28 cellular contexts compared by ENCODE assay signal in genomic region chr17:14206891-14207290, GRCh38. TPM values are rescaled to one million over a fixed set of nuclear protein-coding genes. Genes with fewer than 3 reads are reported as not detected.
DNase-seq lines count a peak whose midpoint lies in the region; ATAC-seq and TF ChIP-seq lines count a peak whose summit lies in the region.
"Had no signal": no experiment of that assay in that cellular context is flagged by ENCODE, and none has a peak within 500 bp of the region (broad histone marks: within the 10 kb centered on the region; RNA-seq: fewer than 3 reads in every experiment).

No MANE protein-coding gene starts in this region.

- no peaks in the 10 kb centered on the region for H3K9me3 ChIP-seq in CD8-positive, alpha-beta memory T cell (ENCODE audit: low read length)
- H3K9me3 ChIP-seq in spleen (no peaks in the 10 kb centered on the region), vagina (no peaks in the 10 kb centered on the region)
- H3K9me3 ChIP-seq: BE2C, SJSA1 had no signal

- peak overlapping the region; percentile 98 for H3K27ac Mint-ChIP-seq in activated CD4-positive, alpha-beta memory T cell treated with anti-CD3 and anti-CD28 coated beads, Interleukin-2, amount 10 ng/mL, durations not matched to agents 7 days and 5 days
- no peak overlapping the region for H3K27ac Mint-ChIP-seq in activated CD4-positive, alpha-beta memory T cell treated with anti-CD3 and anti-CD28 coated beads for 36 hours
- H3K27ac Mint-ChIP-seq in CD8-positive, alpha-beta memory T cell = peak overlapping the region in 6 of 8 donors; percentile 32 to 99 (median 84)
- H3K27ac Mint-ChIP-seq in immature natural killer cell = peak overlapping the region in 5 of 6 donors; percentile 48 to 98 (median 95)

- WGBS in spleen, 5 donors = 97 to 98% (median 98%) methylated on average over 25 to 29 of the region's 29 CpGs

- peaks cover 55% of the 10 kb centered on the region for H3K4me1 ChIP-seq in CD8-positive, alpha-beta memory T cell (ENCODE audit: insufficient read depth, low read length)
- H3K4me1 ChIP-seq in spleen (peaks cover 0 to 45% (median 14%) of the 10 kb centered on the region in 6 donors), vagina (peaks cover 3% of the 10 kb centered on the region)
- H3K4me1 ChIP-seq: BE2C had no signal

- no peak for TF ChIP-seq POLR2A in spleen (IDR thresholded peaks at IDR 0.05)
- no peak for TF ChIP-seq POLR2A in vagina (IDR thresholded peaks at IDR 0.05)

- no peak for TF ChIP-seq CTCF in spleen (IDR thresholded peaks at IDR 0.05 in 8 of 11, conservative IDR thresholded peaks at IDR 0.05 in 3 of 11)
- TF ChIP-seq CTCF in vagina (IDR thresholded peaks at IDR 0.05) = no peak

- peaks cover 3% of the 10 kb centered on the region for H3K36me3 ChIP-seq in CD8-positive, alpha-beta memory T cell (ENCODE audit: insufficient read depth, low read length)
- H3K36me3 ChIP-seq in spleen = peaks cover 0 to 69% (median 19%) of the 10 kb centered on the region in 6 donors
- peaks cover 0 to 20% of the 10 kb centered on the region in 2 donors for H3K36me3 ChIP-seq in vagina
- H3K36me3 ChIP-seq: BE2C had no signal

- intact Hi-C loops in activated CD4-positive, alpha-beta memory T cell treated with anti-CD3 and anti-CD28 coated beads for 36 hours (cut with micrococcal nuclease) = loop anchor here (10.0 kb wide), 1 partner anchor 218 kb away; no protein-coding TSS in a partner anchor
- intact Hi-C loops in spleen (cut with DNase I; ENCODE audit: low total_unique reads) = no loop called here
- intact Hi-C loops in vagina (cut with DNase I) = no loop called here

- DNase-seq in activated CD4-positive, alpha-beta memory T cell treated with anti-CD3 and anti-CD28 coated beads, Interleukin-2, amount 10 ng/mL, durations not matched to agents 7 days and 5 days = no peak
- no peak for DNase-seq in activated CD4-positive, alpha-beta memory T cell treated with anti-CD3 and anti-CD28 coated beads for 36 hours
- no peak for DNase-seq in CD8-positive, alpha-beta memory T cell
- DNase-seq in immature natural killer cell (no peak), spleen (peak; percentile 75), vagina (ENCODE audit: extremely low spot score in 2 of 2) (no peak), DMS53 (lab: John Stamatoyannopoulos, UW) (no peak)
- DNase-seq: 8988T, ACHN, BE2C, COR-L47, DMS79, EL, GDM1, NCI-H1048, NCI-H1417, NCI-H1694, NCI-H2081, NCI-H2227 treated with DMSO at 0.1 percent for 48 hours, NCI-H69, Right ventricle myocardium superior, RPMI8226 had no signal

- no peak for ATAC-seq in GM21825 (IDR thresholded peaks at IDR 0.05; ENCODE audit: unreplicated experiment)
- ATAC-seq: GM12878 had no signal

- no peak overlapping the region for H3K27ac ChIP-seq in CD8-positive, alpha-beta memory T cell (ENCODE audit: low read depth, low read length)
- H3K27ac ChIP-seq in spleen = peak overlapping the region in 2 of 8 donors; percentile 29 to 58
- H3K27ac ChIP-seq in vagina = no peak overlapping the region
- H3K27ac ChIP-seq: SJSA1 had no signal

- H3K9me3 Mint-ChIP-seq in activated CD4-positive, alpha-beta memory T cell treated with anti-CD3 and anti-CD28 coated beads, Interleukin-2, amount 10 ng/mL, durations not matched to agents 7 days and 5 days = peaks cover 3% of the 10 kb centered on the region
- H3K9me3 Mint-ChIP-seq in activated CD4-positive, alpha-beta memory T cell treated with anti-CD3 and anti-CD28 coated beads for 36 hours = peaks cover 4% of the 10 kb centered on the region
- no peaks in the 10 kb centered on the region for H3K9me3 Mint-ChIP-seq in CD8-positive, alpha-beta memory T cell
- peaks cover 0 to 1% (median 0%) of the 10 kb centered on the region in 6 donors for H3K9me3 Mint-ChIP-seq in immature natural killer cell

- no peak overlapping the region for H3K4me3 ChIP-seq in CD8-positive, alpha-beta memory T cell (ENCODE audit: low read length)
- no peak overlapping the region for H3K4me3 ChIP-seq in spleen
- H3K4me3 ChIP-seq in vagina = no peak overlapping the region
- H3K4me3 ChIP-seq: GM12878, SJSA1 had no signal

- POLR2A ChIA-PET in activated CD4-positive, alpha-beta memory T cell treated with anti-CD3 and anti-CD28 coated beads, Interleukin-2, amount 10 ng/mL, durations not matched to agents 7 days and 5 days (lab: Charles Lee) = interaction anchor here (1.8 to 3.4 kb wide), 3 partner anchors 9 to 94 kb away, joined by 9 to 23 read pairs (median 10); partner anchors contain the start of gene HS3ST3B1
- POLR2A ChIA-PET in activated CD4-positive, alpha-beta memory T cell treated with anti-CD3 and anti-CD28 coated beads for 36 hours (lab: Charles Lee) = interaction anchor here (0.8 to 1.6 kb wide), 2 partner anchors 94 to 164 kb away, joined by 3 to 4 read pairs; partner anchors contain the start of gene HS3ST3B1
- POLR2A ChIA-PET in CD8-positive, alpha-beta memory T cell (lab: Charles Lee) = no interaction called here

- H3K4me3 Mint-ChIP-seq in activated CD4-positive, alpha-beta memory T cell treated with anti-CD3 and anti-CD28 coated beads, Interleukin-2, amount 10 ng/mL, durations not matched to agents 7 days and 5 days = no peak overlapping the region
- H3K4me3 Mint-ChIP-seq in activated CD4-positive, alpha-beta memory T cell treated with anti-CD3 and anti-CD28 coated beads for 36 hours = no peak overlapping the region
- peak overlapping the region in 1 of 7 donors; percentile 12 for H3K4me3 Mint-ChIP-seq in CD8-positive, alpha-beta memory T cell
- peak overlapping the region in 2 of 5 donors; percentile 28 to 91 for H3K4me3 Mint-ChIP-seq in immature natural killer cell
- H3K4me3 Mint-ChIP-seq: CD14-positive monocyte had no signal

- peaks cover 78% of the 10 kb centered on the region for H3K4me1 Mint-ChIP-seq in activated CD4-positive, alpha-beta memory T cell treated with anti-CD3 and anti-CD28 coated beads, Interleukin-2, amount 10 ng/mL, durations not matched to agents 7 days and 5 days
- peaks cover 68% of the 10 kb centered on the region for H3K4me1 Mint-ChIP-seq in activated CD4-positive, alpha-beta memory T cell treated with anti-CD3 and anti-CD28 coated beads for 36 hours (ENCODE audit: low read depth)
- H3K4me1 Mint-ChIP-seq in CD8-positive, alpha-beta memory T cell = peaks cover 60 to 74% (median 72%) of the 10 kb centered on the region in 3 donors
- H3K4me1 Mint-ChIP-seq in immature natural killer cell = peaks cover 87 to 90% of the 10 kb centered on the region in 2 donors

- H3K36me3 Mint-ChIP-seq in activated CD4-positive, alpha-beta memory T cell treated with anti-CD3 and anti-CD28 coated beads, Interleukin-2, amount 10 ng/mL, durations not matched to agents 7 days and 5 days (ENCODE audit: low read depth) = peaks cover 57% of the 10 kb centered on the region
- H3K36me3 Mint-ChIP-seq in activated CD4-positive, alpha-beta memory T cell treated with anti-CD3 and anti-CD28 coated beads for 36 hours = peaks cover 44% of the 10 kb centered on the region
- H3K36me3 Mint-ChIP-seq in CD8-positive, alpha-beta memory T cell = peaks cover 18 to 35% (median 19%) of the 10 kb centered on the region in 3 donors
- peaks cover 0 to 23% (median 8%) of the 10 kb centered on the region in 3 donors for H3K36me3 Mint-ChIP-seq in immature natural killer cell

- H3K27me3 Mint-ChIP-seq in activated CD4-positive, alpha-beta memory T cell treated with anti-CD3 and anti-CD28 coated beads, Interleukin-2, amount 10 ng/mL, durations not matched to agents 7 days and 5 days = no peaks in the 10 kb centered on the region
- H3K27me3 Mint-ChIP-seq in activated CD4-positive, alpha-beta memory T cell treated with anti-CD3 and anti-CD28 coated beads for 36 hours = no peaks in the 10 kb centered on the region
- H3K27me3 Mint-ChIP-seq in CD8-positive, alpha-beta memory T cell = no peaks in the 10 kb centered on the region
- H3K27me3 Mint-ChIP-seq in immature natural killer cell (ENCODE audit: low read depth in 3 of 3) = peaks cover 0 to 12% (median 10%) of the 10 kb centered on the region in 3 donors

- no peaks in the 10 kb centered on the region for H3K27me3 ChIP-seq in CD8-positive, alpha-beta memory T cell (ENCODE audit: insufficient read depth, low read length, poor library complexity, severe bottlenecking)
- H3K27me3 ChIP-seq in spleen (replicated peaks in 1 of 7) = no peaks in the 10 kb centered on the region
- no peaks in the 10 kb centered on the region for H3K27me3 ChIP-seq in vagina
- H3K27me3 ChIP-seq: BE2C, SJSA1 had no signal

- CTCF ChIA-PET in activated CD4-positive, alpha-beta memory T cell treated with anti-CD3 and anti-CD28 coated beads, Interleukin-2, amount 10 ng/mL, durations not matched to agents 7 days and 5 days (lab: Charles Lee) = no interaction called here
- CTCF ChIA-PET in activated CD4-positive, alpha-beta memory T cell treated with anti-CD3 and anti-CD28 coated beads for 36 hours (lab: Charles Lee) = interaction anchor here (1.0 kb wide), 1 partner anchor 94 kb away, joined by 3 read pairs; the partner anchor contains the start of gene HS3ST3B1
- CTCF ChIA-PET in CD8-positive, alpha-beta memory T cell (lab: Charles Lee) = interaction anchor here (1.6 to 2.3 kb wide), 2 partner anchors 14 to 94 kb away, joined by 3 to 13 read pairs; partner anchors contain the start of gene HS3ST3B1

RNA-seq across cellular contexts. Expression of gene CDRT15, which starts 29.8 kb away (rescaled TPM):
- total RNA-seq in activated CD4-positive, alpha-beta memory T cell treated with anti-CD3 and anti-CD28 coated beads, Interleukin-2, amount 10 ng/mL, durations not matched to agents 7 days and 5 days = not detected
- not detected for total RNA-seq in activated CD4-positive, alpha-beta memory T cell treated with anti-CD3 and anti-CD28 coated beads for 36 hours
- total RNA-seq in CD8-positive, alpha-beta memory T cell = not detected
- polyA plus RNA-seq in CD8-positive, alpha-beta memory T cell = not detected
- not detected for polyA plus RNA-seq in immature natural killer cell
- total RNA-seq in spleen = not detected
- polyA plus RNA-seq in spleen = not detected
- total RNA-seq in vagina = not detected
- total RNA-seq: GM12878, HT-29, NCI-H460, Right ventricle myocardium superior, SJSA1 had no signal
- polyA plus RNA-seq: CD14-positive monocyte had no signal
